Comparison of ENCODE assay signal across 10 cellular contexts in genomic region chr2:43407826-43408783, GRCh38.
A peak's percentile ranks its signal among the peaks of the same experiment; 100 is the strongest.
DNase-seq lines count a peak whose midpoint lies in the region; ATAC-seq, FAIRE-seq and TF ChIP-seq lines count a peak whose summit lies in the region.
"Had no signal": no experiment of that assay in that cellular context is flagged by ENCODE, and none has a peak within 500 bp of the region (broad histone marks: within the 10 kb centered on the region; RNA-seq: fewer than 3 reads in every experiment).

No MANE protein-coding gene starts in this region.

- H3K4me3 Mint-ChIP-seq in IgD-negative memory B cell: peak overlapping the region in 1 of 4 donors; percentile 11
- no peak overlapping the region for H3K4me3 Mint-ChIP-seq in activated CD4-positive, alpha-beta memory T cell treated with anti-CD3 and anti-CD28 coated beads, Interleukin-2, amount 10 ng/mL, durations not matched to agents 7 days and 5 days
- H3K4me3 Mint-ChIP-seq: activated CD4-positive, alpha-beta memory T cell treated with anti-CD3 and anti-CD28 coated beads for 36 hours; natural killer cell had no signal

- peaks cover 27 to 30% (median 30%) of the 10 kb centered on the region in 3 donors for H3K4me1 Mint-ChIP-seq in IgD-negative memory B cell
- H3K4me1 Mint-ChIP-seq in activated CD4-positive, alpha-beta memory T cell treated with anti-CD3 and anti-CD28 coated beads, Interleukin-2, amount 10 ng/mL, durations not matched to agents 7 days and 5 days: no peaks in the 10 kb centered on the region

- H3K27ac ChIP-seq in lung (ENCODE audit: low read depth in 1 of 2, low read length in 1 of 2): peak overlapping the region in 1 of 2 donors; percentile 73

- 50 to 60% methylated on average over 5 of the region's 5 CpGs for WGBS in lung, 2 donors

- no peaks in the 10 kb centered on the region for H3K27me3 Mint-ChIP-seq in IgD-negative memory B cell
- H3K27me3 Mint-ChIP-seq in activated CD4-positive, alpha-beta memory T cell treated with anti-CD3 and anti-CD28 coated beads, Interleukin-2, amount 10 ng/mL, durations not matched to agents 7 days and 5 days: no peaks in the 10 kb centered on the region
- H3K27me3 Mint-ChIP-seq: activated CD4-positive, alpha-beta memory T cell treated with anti-CD3 and anti-CD28 coated beads for 36 hours had no signal

- peak; percentile 68 for ATAC-seq in GM21526 (IDR thresholded peaks at IDR 0.05; ENCODE audit: low FRiP score, unreplicated experiment)
- ATAC-seq in lung (ENCODE audit: insufficient read depth, low FRiP score): peak; percentile 76

- no peak for TF ChIP-seq CTCF in lung (IDR thresholded peaks at IDR 0.05; ENCODE audit: control extremely low read depth, extremely low read depth)

- CTCF ChIA-PET in activated CD4-positive, alpha-beta memory T cell treated with anti-CD3 and anti-CD28 coated beads, Interleukin-2, amount 10 ng/mL, durations not matched to agents 7 days and 5 days (lab: Charles Lee): no interaction called here

- peaks cover 7% of the 10 kb centered on the region for H3K36me3 Mint-ChIP-seq in IgD-negative memory B cell
- peaks cover 2% of the 10 kb centered on the region for H3K36me3 Mint-ChIP-seq in activated CD4-positive, alpha-beta memory T cell treated with anti-CD3 and anti-CD28 coated beads, Interleukin-2, amount 10 ng/mL, durations not matched to agents 7 days and 5 days (ENCODE audit: low read depth)
- H3K36me3 Mint-ChIP-seq: natural killer cell had no signal

- H3K27me3 ChIP-seq in lung (ENCODE audit: control insufficient read depth, insufficient read depth): no peaks in the 10 kb centered on the region

- peaks cover 3 to 4% of the 10 kb centered on the region in 2 donors for H3K4me1 ChIP-seq in lung (ENCODE audit: control insufficient read depth in 2 of 2, insufficient read depth in 2 of 2, low read length in 2 of 2)

- POLR2A ChIA-PET in activated CD4-positive, alpha-beta memory T cell treated with anti-CD3 and anti-CD28 coated beads, Interleukin-2, amount 10 ng/mL, durations not matched to agents 7 days and 5 days (lab: Charles Lee): interaction anchor here (1.3 kb wide), 1 partner anchor 18 kb away, joined by 4 read pairs; no protein-coding TSS in a partner anchor

- peak; percentile 88 for FAIRE-seq in GM12891 (lab: Jason Lieb, UNC)

- no peaks in the 10 kb centered on the region for H3K36me3 ChIP-seq in lung (ENCODE audit: control insufficient read depth in 2 of 2, insufficient read depth in 2 of 2, low read length in 2 of 2)

- H3K9me3 ChIP-seq in lung (ENCODE audit: control insufficient read depth in 2 of 2, insufficient read depth in 1 of 2, low read length in 1 of 2): no peaks in the 10 kb centered on the region

- peak overlapping the region in 2 of 3 donors; percentile 17 to 71 for H3K27ac Mint-ChIP-seq in IgD-negative memory B cell
- H3K27ac Mint-ChIP-seq in activated CD4-positive, alpha-beta memory T cell treated with anti-CD3 and anti-CD28 coated beads, Interleukin-2, amount 10 ng/mL, durations not matched to agents 7 days and 5 days: no peak overlapping the region
- H3K27ac Mint-ChIP-seq: activated CD4-positive, alpha-beta memory T cell treated with anti-CD3 and anti-CD28 coated beads for 36 hours; natural killer cell had no signal

- no peaks in the 10 kb centered on the region for H3K9me3 Mint-ChIP-seq in IgD-negative memory B cell
- no peaks in the 10 kb centered on the region for H3K9me3 Mint-ChIP-seq in activated CD4-positive, alpha-beta memory T cell treated with anti-CD3 and anti-CD28 coated beads, Interleukin-2, amount 10 ng/mL, durations not matched to agents 7 days and 5 days
- H3K9me3 Mint-ChIP-seq: activated CD4-positive, alpha-beta memory T cell treated with anti-CD3 and anti-CD28 coated beads for 36 hours; natural killer cell had no signal

- no peak for DNase-seq in GM12891 (ENCODE audit: insufficient read length, low spot score)
- DNase-seq in lung (ENCODE audit: low spot score): no peak
- no peak for DNase-seq in NCI-H128 (lab: John Stamatoyannopoulos, UW; ENCODE audit: unreplicated experiment)
- DNase-seq in activated CD4-positive, alpha-beta memory T cell treated with anti-CD3 and anti-CD28 coated beads, Interleukin-2, amount 10 ng/mL, durations not matched to agents 7 days and 5 days: no peak
- no peak for DNase-seq in NCI-H526 treated with DMSO at 0.1 percent for 48 hours (lab: John Stamatoyannopoulos, UW)
- DNase-seq in activated CD4-positive, alpha-beta T cell treated with anti-CD3 and anti-CD28 coated beads, Interleukin-2, amount 50 U/mL, for 48 hours: no peak
- DNase-seq: activated CD4-positive, alpha-beta memory T cell treated with anti-CD3 and anti-CD28 coated beads for 36 hours; natural killer cell had no signal

- H3K4me3 ChIP-seq in lung: no peak overlapping the region

- TF ChIP-seq POLR2A in GM12891 (IDR thresholded peaks at IDR 0.05; ENCODE audit: low read depth, low read length): no peak

TF ChIP-seq in GM12891, 5 proteins besides CTCF, POLR2A, EP300 and RAD21:
- TF ChIP-seq PAX5 (IDR thresholded peaks at IDR 0.05; ENCODE audit: insufficient read depth, low read length, severe bottlenecking) (no peak), TAF1 (IDR thresholded peaks at IDR 0.05; ENCODE audit: low read depth, low read length) (no peak), POU2F2 (IDR thresholded peaks at IDR 0.05; ENCODE audit: low read depth, low read length) (no peak), POLR2AphosphoS5 (IDR thresholded peaks at IDR 0.05; ENCODE audit: low read depth, low read length) (no peak), SPI1 (IDR thresholded peaks at IDR 0.05; ENCODE audit: low read depth, low read length) (peak; percentile 90)
